In the genomic region with DNA sequence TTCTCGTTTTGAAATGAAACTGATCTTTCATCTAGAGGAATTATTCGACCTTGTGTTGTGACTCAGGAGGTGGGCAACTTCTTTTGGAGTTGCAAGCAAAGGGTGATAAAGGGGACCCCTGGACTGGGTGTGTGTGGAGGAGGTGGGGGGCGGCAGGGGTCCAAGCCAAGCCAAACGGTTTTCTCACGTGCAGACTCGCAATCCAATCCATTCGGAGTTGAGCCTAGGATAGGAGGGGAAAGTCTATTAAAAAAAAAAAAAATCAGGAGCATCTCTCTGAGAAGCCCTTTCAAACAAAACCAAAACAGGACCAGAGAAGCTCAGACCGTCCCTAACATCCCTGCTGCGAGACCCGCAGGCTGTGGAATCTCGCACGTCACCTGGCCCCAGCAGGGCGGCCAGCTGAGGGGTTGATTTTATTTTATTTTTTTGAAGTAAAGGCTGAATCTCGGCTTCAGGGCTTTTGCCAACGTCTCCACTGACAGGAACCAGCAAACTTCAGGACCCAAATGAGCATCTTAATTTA, we compare ENCODE assay signal across 9 cellular contexts. TPM values are rescaled to one million over a fixed set of nuclear protein-coding genes. Genes with fewer than 3 reads are reported as not detected.
DNase-seq lines count a peak whose midpoint lies in the region; ATAC-seq, FAIRE-seq and TF ChIP-seq lines count a peak whose summit lies in the region.
"Had no signal": no experiment of that assay in that cellular context is flagged by ENCODE, and none has a peak within 500 bp of the region (broad histone marks: within the 10 kb centered on the region; RNA-seq: fewer than 3 reads in every experiment).

No MANE protein-coding gene starts in this region.

- DNase-seq in cardiac muscle cell (ENCODE audit: low read depth in 1 of 2, low spot score in 1 of 2) (peak in 1 of 2 donors; percentile 46), cardiac septum (ENCODE audit: low spot score) (no peak), astrocyte of the spinal cord (ENCODE audit: low read depth, low spot score) (peak; percentile 55), HepG2 (ENCODE audit: low spot score) (no peak), middle frontal gyrus (ENCODE audit: extremely low spot score, low spot score) (no peak)

- CTCF ChIA-PET in HepG2 (lab: Yijun Ruan, JAX; ENCODE audit: low intra/inter-chr PET ratio, low total read pairs) = no interaction called here

- H3K27me3 ChIP-seq in cardiac muscle cell (no peaks in the 10 kb centered on the region), HepG2 (ENCODE audit: control insufficient read depth in 1 of 2, insufficient read depth in 2 of 2, low read length in 2 of 2) (peaks cover 2 to 54% of the 10 kb centered on the region in 2 experiments), thymus (ENCODE audit: control insufficient read depth, insufficient read depth) (peaks cover 17% of the 10 kb centered on the region)

- no peaks in the 10 kb centered on the region for H3K36me3 ChIP-seq in cardiac muscle cell
- no peaks in the 10 kb centered on the region for H3K36me3 ChIP-seq in HepG2 (replicated peaks in 1 of 2; ENCODE audit: control insufficient read depth in 1 of 2, insufficient read depth in 2 of 2, low read length in 2 of 2)
- H3K36me3 ChIP-seq in thymus (ENCODE audit: control insufficient read depth, insufficient read depth) = no peaks in the 10 kb centered on the region

- peak; percentile 26; the same call in 2 of the 3 replicates for ATAC-seq in HepG2
- ATAC-seq in HG03378 (IDR thresholded peaks at IDR 0.05; ENCODE audit: unreplicated experiment) = no peak
- ATAC-seq in GM18505 (IDR thresholded peaks at IDR 0.05; ENCODE audit: unreplicated experiment) = no peak

- H3K4me1 ChIP-seq in cardiac muscle cell (ENCODE audit: low read depth) (peaks cover 16% of the 10 kb centered on the region), HepG2 (ENCODE audit: insufficient read depth, low read length) (no peaks in the 10 kb centered on the region), thymus (ENCODE audit: control insufficient read depth, insufficient read depth, low read length) (peaks cover 4% of the 10 kb centered on the region)

- WGBS in HepG2 (ENCODE audit: low lambda C conversion rate) = 5% methylated on average over 15 of the region's 15 CpGs
- 1% methylated on average over 15 of the region's 15 CpGs for WGBS in thymus

- TF ChIP-seq POLR2A in HepG2 (IDR thresholded peaks at IDR 0.05; ENCODE audit: insufficient read depth in 1 of 2, low read depth in 2 of 2, low read length in 2 of 2) (no peak), GM18505 (IDR thresholded peaks at IDR 0.05; ENCODE audit: borderline replicate concordance, extremely low read depth, insufficient read depth, insufficient read length) (no peak)

- H3K27ac ChIP-seq in cardiac muscle cell (peak overlapping the region; percentile 52), HepG2 (ENCODE audit: extremely low read length, insufficient read depth, low read length) (no peak overlapping the region), thymus (ENCODE audit: low read depth) (no peak overlapping the region)

- BruUV-seq in HepG2 (replicated peaks; lab: Mats Ljungman, UMichigan) = no TSS peak

- TF ChIP-seq CTCF in cardiac muscle cell (IDR thresholded peaks at IDR 0.05; ENCODE audit: low read depth, low read length) (no peak), astrocyte of the spinal cord (IDR thresholded peaks at IDR 0.05; ENCODE audit: low read depth, low read length) (no peak), HepG2 (CRISPR knock-in tag; IDR thresholded peaks at IDR 0.05) (no peak)

- peak overlapping the region; percentile 60 for H3K4me3 ChIP-seq in cardiac muscle cell
- H3K4me3 ChIP-seq in astrocyte of the spinal cord (ENCODE audit: low read depth, low read length) = peak overlapping the region; percentile 65
- no peak overlapping the region for H3K4me3 ChIP-seq in HepG2 (replicated peaks in 1 of 3; ENCODE audit: insufficient read depth in 1 of 3, low read depth in 2 of 3, low read length in 3 of 3)
- peak overlapping the region; percentile 56 for H3K4me3 ChIP-seq in thymus (ENCODE audit: low read length)

- in situ Hi-C loops in astrocyte of the spinal cord (cut with HindIII; ENCODE audit: low sequenced_read_pairs) = no loop called here
- in situ Hi-C loops in HepG2 (cut with HindIII; ENCODE audit: extremely low pct_ligation_motif_present, low pct_unique_long_range_greater_than_20kb) = no loop called here

- intact Hi-C loops in cardiac septum (cut with DNase I) (loop anchor here (5.0 to 10.0 kb wide), 4 partner anchors 309 to 571 kb away; no protein-coding TSS in a partner anchor), HepG2 (cut with micrococcal nuclease; ENCODE audit: unreplicated experiment) (no loop called here)

- H4K20me1 ChIP-seq in HepG2 (ENCODE audit: insufficient read depth, low read length) = no peaks in the 10 kb centered on the region

- no peak for FAIRE-seq in HepG2 (lab: Jason Lieb, UNC)
- FAIRE-seq: colon had no signal

- no peak for TF ChIP-seq RAD21 in HepG2 (CRISPR knock-in tag; IDR thresholded peaks at IDR 0.05)

- H3K9ac ChIP-seq in HepG2 (ENCODE audit: insufficient read depth, low read depth, low read length) = no peak overlapping the region

- H3K9me3 ChIP-seq in cardiac muscle cell (ENCODE audit: low read depth) (no peaks in the 10 kb centered on the region), HepG2 (ENCODE audit: low read length) (no peaks in the 10 kb centered on the region), thymus (ENCODE audit: control insufficient read depth) (no peaks in the 10 kb centered on the region)

- H2AFZ ChIP-seq in HepG2 (ENCODE audit: low read length) = no peak overlapping the region

- H3K4me2 ChIP-seq in HepG2 (ENCODE audit: low read depth, low read length) = no peak overlapping the region

- no peaks in the 10 kb centered on the region for H3K79me2 ChIP-seq in HepG2 (ENCODE audit: insufficient read depth, low read length)

- POLR2A ChIA-PET in HepG2 (lab: Yijun Ruan, JAX) = no interaction called here

- TF ChIP-seq EP300 in HepG2 (IDR thresholded peaks at IDR 0.05; ENCODE audit: low read depth in 2 of 2, low read length in 2 of 2) (no peak), HepG2 (CRISPR knock-in tag; IDR thresholded peaks at IDR 0.05; ENCODE audit: borderline replicate concordance) (no peak)

TF ChIP-seq in HepG2, 621 proteins besides CTCF, POLR2A, EP300 and RAD21:
- TF ChIP-seq ZNF329 (CRISPR knock-in tag; IDR thresholded peaks at IDR 0.05; ENCODE audit: low read depth) (no peak), CBX2 (IDR thresholded peaks at IDR 0.05; ENCODE audit: low read depth, low read length) (0 out of 2 replicates have a peak, but pooled peaks have one; percentile 40), CBX2 (CRISPR knock-in tag; IDR thresholded peaks at IDR 0.05; ENCODE audit: low read depth) (no peak)

RNA-seq across cellular contexts. Expression of a gene that starts 3.8 kb away (rescaled TPM):
- 27.0 and 41.2 TPM in 2 replicates for total RNA-seq in cardiac muscle cell
- 16.8 and 17.9 TPM in 2 replicates for polyA plus RNA-seq in cardiac muscle cell
- 122 TPM for total RNA-seq in cardiac septum
- total RNA-seq in HepG2 (2016; rRNA removed; fragmentation: Illumina TruSeq; extraction: Trizol) = not detected in 2 replicates
- total RNA-seq in HepG2 (2016; cell fraction: cytosol; rRNA removed; fragmentation: Illumina TruSeq; extraction: Trizol; ENCODE audit: low read depth) = 0.09 TPM in 1 of 2 replicates, not detected in the other
- total RNA-seq in HepG2 (2016; cell fraction: insoluble cytoplasmic fraction; rRNA removed; fragmentation: Illumina TruSeq; extraction: Trizol) = 0.04 TPM in 1 of 2 replicates, not detected in the other
- not detected in 2 replicates for total RNA-seq in HepG2 (2016; cell fraction: membrane; rRNA removed; fragmentation: Illumina TruSeq; extraction: Trizol)
- 0.09 TPM in 1 of 2 replicates, not detected in the other for total RNA-seq in HepG2 (2016; cell fraction: nucleus; rRNA removed; fragmentation: Illumina TruSeq; extraction: Trizol)
- 0.07 and 0.10 TPM in 2 replicates for polyA plus RNA-seq in HepG2 (2011; rRNA removed)
- 0.03 and 0.05 TPM in 2 replicates for polyA plus RNA-seq in HepG2 (2011; cell fraction: cytosol; rRNA removed)
- 0.10 and 0.16 TPM in 2 replicates for polyA plus RNA-seq in HepG2 (2011; cell fraction: nucleus; rRNA removed)
- 0.11 TPM in 1 of 2 replicates, not detected in the other for polyA plus RNA-seq in HepG2 (2012)
- polyA plus RNA-seq in HepG2 (2016; cell fraction: cytosol; fragmentation: Illumina TruSeq; extraction: Trizol; ENCODE audit: low read depth) = not detected in 2 replicates
- 0.07 and 0.12 TPM in 2 replicates for polyA plus RNA-seq in HepG2 (2016; cell fraction: insoluble cytoplasmic fraction; fragmentation: Illumina TruSeq; extraction: Trizol; ENCODE audit: low read depth)
- polyA plus RNA-seq in HepG2 (2016; cell fraction: membrane; fragmentation: Illumina TruSeq; extraction: Trizol; ENCODE audit: low read depth) = not detected in 2 replicates
- polyA plus RNA-seq in HepG2 (2016; cell fraction: nucleus; fragmentation: Illumina TruSeq; extraction: Trizol; ENCODE audit: insufficient read depth, low read depth) = not detected in 2 replicates
- 0.84 and 11.3 TPM in 2 replicates for polyA minus RNA-seq in HepG2 (2011; rRNA and poly(A)+ RNA removed; ENCODE audit: low replicate concordance)
- polyA minus RNA-seq in HepG2 (2011; cell fraction: cytosol; rRNA and poly(A)+ RNA removed) = not detected in 2 replicates
- 0.13 and 0.62 TPM in 2 replicates for polyA minus RNA-seq in HepG2 (2011; cell fraction: nucleus; rRNA and poly(A)+ RNA removed)
- polyA plus RNA-seq in thymus = 16.1 TPM

Comparison
In these comparisons a context has a peak if more than half of its experiments do, and no peak if none do; other contexts are left out.
1. H3K4me3 ChIP-seq: peak in cardiac muscle cell (single experiment), astrocyte of the spinal cord (single experiment) and thymus (single experiment); none in HepG2 (0 of 3).
2. RNA of a gene that starts 3.8 kb away (total RNA-seq): 122 TPM in cardiac septum (single experiment) and 27.0 to 41.2 TPM in cardiac muscle cell; 0.04 to 0.09 TPM in HepG2; every median in the first group is over 10 times any median in the second.